In genomic region chr17:32551186-32551955, GRCh38 we compare ENCODE assay signal across 7 cellular contexts.
DNase-seq lines count a peak whose midpoint lies in the region; ATAC-seq lines count a peak whose summit lies in the region.

No MANE protein-coding gene starts in this region.

- peak overlapping the region in 1 of 2 donors; percentile 24 for H3K27ac Mint-ChIP-seq in activated naive CD4-positive, alpha-beta T cell treated with anti-CD3 and anti-CD28 coated beads, Interleukin-2, amount 50 U/mL, for 72 hours

- peak; percentile 68 for ATAC-seq in GM18868 (IDR thresholded peaks at IDR 0.05; ENCODE audit: unreplicated experiment)
- peak; percentile 56 for ATAC-seq in HG03439 (IDR thresholded peaks at IDR 0.05; ENCODE audit: unreplicated experiment)
- ATAC-seq in activated naive CD4-positive, alpha-beta T cell treated with anti-CD3 and anti-CD28 coated beads, Interleukin-2, amount 50 U/mL, for 72 hours, result peak; percentile 97 to 98
- ATAC-seq in GM21576 (IDR thresholded peaks at IDR 0.05; ENCODE audit: unreplicated experiment), result no peak
- no peak for ATAC-seq in GM19463 (IDR thresholded peaks at IDR 0.05; ENCODE audit: unreplicated experiment)

- no peaks in the 10 kb centered on the region for H3K36me3 Mint-ChIP-seq in activated naive CD4-positive, alpha-beta T cell treated with anti-CD3 and anti-CD28 coated beads, Interleukin-2, amount 50 U/mL, for 72 hours

- H3K9me3 Mint-ChIP-seq in activated naive CD4-positive, alpha-beta T cell treated with anti-CD3 and anti-CD28 coated beads, Interleukin-2, amount 50 U/mL, for 72 hours, result no peaks in the 10 kb centered on the region

- DNase-seq in activated naive CD4-positive, alpha-beta T cell treated with anti-CD3 and anti-CD28 coated beads, Interleukin-2, amount 50 U/mL, for 72 hours (ENCODE audit: low spot score in 2 of 2), result no peak
- DNase-seq in renal cortical epithelial cell (ENCODE audit: low read depth) (peak; percentile 75), SW 1271 (lab: John Stamatoyannopoulos, UW) (no peak)

Comparison
In these comparisons a context has a peak if more than half of its experiments do, and no peak if none do; other contexts are left out.
1. ATAC-seq: peak in GM18868 (single experiment), HG03439 (single experiment) and activated naive CD4-positive, alpha-beta T cell treated with anti-CD3 and anti-CD28 coated beads, Interleukin-2, amount 50 U/mL, for 72 hours (2 of 2); none in GM21576 (single experiment) and GM19463 (single experiment).